In genomic region chr14:94571950-94572349, GRCh38 we compare ENCODE assay signal across 1 cellular context.
TF ChIP-seq lines count a peak whose summit lies in the region.

No MANE protein-coding gene starts in this region.

TF ChIP-seq in liver, 16 proteins besides CTCF, POLR2A, EP300 and RAD21 (continued from another document):
- TF ChIP-seq, protein P1, sequence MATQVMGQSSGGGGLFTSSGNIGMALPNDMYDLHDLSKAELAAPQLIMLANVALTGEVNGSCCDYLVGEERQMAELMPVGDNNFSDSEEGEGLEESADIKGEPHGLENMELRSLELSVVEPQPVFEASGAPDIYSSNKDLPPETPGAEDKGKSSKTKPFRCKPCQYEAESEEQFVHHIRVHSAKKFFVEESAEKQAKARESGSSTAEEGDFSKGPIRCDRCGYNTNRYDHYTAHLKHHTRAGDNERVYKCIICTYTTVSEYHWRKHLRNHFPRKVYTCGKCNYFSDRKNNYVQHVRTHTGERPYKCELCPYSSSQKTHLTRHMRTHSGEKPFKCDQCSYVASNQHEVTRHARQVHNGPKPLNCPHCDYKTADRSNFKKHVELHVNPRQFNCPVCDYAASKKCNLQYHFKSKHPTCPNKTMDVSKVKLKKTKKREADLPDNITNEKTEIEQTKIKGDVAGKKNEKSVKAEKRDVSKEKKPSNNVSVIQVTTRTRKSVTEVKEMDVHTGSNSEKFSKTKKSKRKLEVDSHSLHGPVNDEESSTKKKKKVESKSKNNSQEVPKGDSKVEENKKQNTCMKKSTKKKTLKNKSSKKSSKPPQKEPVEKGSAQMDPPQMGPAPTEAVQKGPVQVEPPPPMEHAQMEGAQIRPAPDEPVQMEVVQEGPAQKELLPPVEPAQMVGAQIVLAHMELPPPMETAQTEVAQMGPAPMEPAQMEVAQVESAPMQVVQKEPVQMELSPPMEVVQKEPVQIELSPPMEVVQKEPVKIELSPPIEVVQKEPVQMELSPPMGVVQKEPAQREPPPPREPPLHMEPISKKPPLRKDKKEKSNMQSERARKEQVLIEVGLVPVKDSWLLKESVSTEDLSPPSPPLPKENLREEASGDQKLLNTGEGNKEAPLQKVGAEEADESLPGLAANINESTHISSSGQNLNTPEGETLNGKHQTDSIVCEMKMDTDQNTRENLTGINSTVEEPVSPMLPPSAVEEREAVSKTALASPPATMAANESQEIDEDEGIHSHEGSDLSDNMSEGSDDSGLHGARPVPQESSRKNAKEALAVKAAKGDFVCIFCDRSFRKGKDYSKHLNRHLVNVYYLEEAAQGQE (IDR thresholded peaks at IDR 0.05), result no peak
